Comparison of ENCODE assay signal across 24 cellular contexts in genomic region chr11:98531576-98531975, GRCh38.
DNase-seq lines count a peak whose midpoint lies in the region; FAIRE-seq and TF ChIP-seq lines count a peak whose summit lies in the region.
"Had no signal": no experiment of that assay in that cellular context is flagged by ENCODE, and none has a peak within 500 bp of the region (broad histone marks: within the 10 kb centered on the region; RNA-seq: fewer than 3 reads in every experiment).

No MANE protein-coding gene starts in this region.

- no peaks in the 10 kb centered on the region for H3K9me3 Mint-ChIP-seq in neural progenitor cell
- peaks cover 3% of the 10 kb centered on the region for H3K9me3 Mint-ChIP-seq in osteocyte (ENCODE audit: unreplicated experiment)
- H3K9me3 Mint-ChIP-seq: GM23338, H9 had no signal

- H3K36me3 ChIP-seq in bronchial epithelial cell (ENCODE audit: control insufficient read depth, insufficient read depth, low read length), result no peaks in the 10 kb centered on the region
- H3K36me3 ChIP-seq in neural progenitor cell, result no peaks in the 10 kb centered on the region
- H3K36me3 ChIP-seq in SJCRH30, result no peaks in the 10 kb centered on the region
- H3K36me3 ChIP-seq: BLaER1, SJSA1 had no signal

- H3K79me2 ChIP-seq in neural progenitor cell (ENCODE audit: low read depth), result no peaks in the 10 kb centered on the region

- H3K4me3 Mint-ChIP-seq in neural progenitor cell (no peak overlapping the region), osteocyte (ENCODE audit: unreplicated experiment) (no peak overlapping the region)
- H3K4me3 Mint-ChIP-seq: CD4-positive, CD25-positive, alpha-beta regulatory T cell; GM23338; H9 had no signal

- H3K4me1 ChIP-seq in neural progenitor cell (peaks cover 8% of the 10 kb centered on the region), SJCRH30 (no peaks in the 10 kb centered on the region)
- H3K4me1 ChIP-seq: BLaER1, SJSA1 had no signal

- TF ChIP-seq CTCF in bronchial epithelial cell (IDR thresholded peaks at IDR 0.05; ENCODE audit: insufficient read depth, low read length, severe bottlenecking), result no peak
- no peak for TF ChIP-seq CTCF in neural progenitor cell (IDR thresholded peaks at IDR 0.05)
- no peak for TF ChIP-seq CTCF in osteocyte (IDR thresholded peaks at IDR 0.05)

- H4K20me1 ChIP-seq in neural progenitor cell (ENCODE audit: low read depth), result no peaks in the 10 kb centered on the region
- H4K20me1 ChIP-seq: BLaER1 had no signal

- no peak overlapping the region for H3K9ac ChIP-seq in neural progenitor cell
- H3K9ac ChIP-seq: BLaER1 had no signal

- H3K27ac ChIP-seq in neural progenitor cell, result no peak overlapping the region
- no peak overlapping the region for H3K27ac ChIP-seq in SJCRH30
- H3K27ac ChIP-seq: BLaER1, SJSA1 had no signal

- H3K4me3 ChIP-seq in bronchial epithelial cell (ENCODE audit: low read depth, low read length) (no peak overlapping the region), neural progenitor cell (no peak overlapping the region), SJCRH30 (no peak overlapping the region)
- H3K4me3 ChIP-seq: BLaER1, GM23338, SJSA1 had no signal

- no peaks in the 10 kb centered on the region for H3F3A ChIP-seq in neural progenitor cell (ENCODE audit: low read depth)

- H3K36me3 Mint-ChIP-seq in neural progenitor cell (no peaks in the 10 kb centered on the region), osteocyte (ENCODE audit: unreplicated experiment) (no peaks in the 10 kb centered on the region)
- H3K36me3 Mint-ChIP-seq: CD4-positive, CD25-positive, alpha-beta regulatory T cell had no signal

- DNase-seq in HPDE6-E6E7 (ENCODE audit: extremely low spot score), result peak; percentile 15
- peak; percentile 7 for DNase-seq in M059J (ENCODE audit: low read depth)
- DNase-seq in bronchial epithelial cell (ENCODE audit: low read depth), result peak; percentile 58
- peak; percentile 4 for DNase-seq in neural progenitor cell (ENCODE audit: low spot score)
- no peak for DNase-seq in NCI-H526 treated with DMSO at 0.1 percent for 48 hours (lab: John Stamatoyannopoulos, UW)
- no peak for DNase-seq in SJCRH30
- DNase-seq in osteocyte (ENCODE audit: extremely low spot score, unreplicated experiment), result no peak
- DNase-seq: CD4-positive, CD25-positive, alpha-beta regulatory T cell; DMS153; H9; Karpas-422; MV-4-11; NCI-H1105 treated with DMSO at 0.1 percent for 48 hours; NCI-H146; NCI-H2029; NCI-H345; NCI-H510A treated with DMSO at 0.1 percent for 48 hours; NCI-H774; NK-92 treated with Interleukin-12 subunit alpha and Interleukin-12 subunit beta, amount 100 ng/mL, for 24 hours; PC-3 had no signal

- H3K4me2 ChIP-seq in neural progenitor cell, result no peak overlapping the region
- H3K4me2 ChIP-seq: BLaER1, GM23338 had no signal

- H3K27me3 ChIP-seq in bronchial epithelial cell (ENCODE audit: control insufficient read depth, insufficient read depth, low read length) (no peaks in the 10 kb centered on the region), neural progenitor cell (no peaks in the 10 kb centered on the region), SJCRH30 (no peaks in the 10 kb centered on the region)
- H3K27me3 ChIP-seq: BLaER1, SJSA1 had no signal

- H3K27ac Mint-ChIP-seq in neural progenitor cell (no peak overlapping the region), osteocyte (ENCODE audit: unreplicated experiment) (no peak overlapping the region)
- H3K27ac Mint-ChIP-seq: CD4-positive, CD25-positive, alpha-beta regulatory T cell; GM23338; H9 had no signal

- no peak for FAIRE-seq in bronchial epithelial cell (lab: Jason Lieb, UNC)
- FAIRE-seq: A204.1 had no signal

- H3K4me1 Mint-ChIP-seq in neural progenitor cell (peaks cover 2% of the 10 kb centered on the region), osteocyte (ENCODE audit: unreplicated experiment) (no peaks in the 10 kb centered on the region)
- H3K4me1 Mint-ChIP-seq: CD4-positive, CD25-positive, alpha-beta regulatory T cell; GM23338 had no signal

- H2AFZ ChIP-seq in neural progenitor cell (replicated peaks), result no peak overlapping the region
- H2AFZ ChIP-seq: GM23338 had no signal

- no peaks in the 10 kb centered on the region for H3K9me3 ChIP-seq in neural progenitor cell (ENCODE audit: low read depth)
- no peaks in the 10 kb centered on the region for H3K9me3 ChIP-seq in SJCRH30 (replicated peaks)
- H3K9me3 ChIP-seq: BLaER1, SJSA1 had no signal

- no peaks in the 10 kb centered on the region for H3K27me3 Mint-ChIP-seq in neural progenitor cell (ENCODE audit: insufficient read depth, low read depth)
- no peaks in the 10 kb centered on the region for H3K27me3 Mint-ChIP-seq in osteocyte (ENCODE audit: unreplicated experiment)
- H3K27me3 Mint-ChIP-seq: CD4-positive, CD25-positive, alpha-beta regulatory T cell had no signal

Comparison
In these comparisons a context has a peak if more than half of its experiments do, and no peak if none do; other contexts are left out.
1. DNase-seq: peak in HPDE6-E6E7 (single experiment), M059J (single experiment), bronchial epithelial cell (single experiment) and neural progenitor cell (single experiment); none in NCI-H526 treated with DMSO at 0.1 percent for 48 hours (single experiment), SJCRH30 (0 of 2) and osteocyte (single experiment).